In the genomic region with DNA sequence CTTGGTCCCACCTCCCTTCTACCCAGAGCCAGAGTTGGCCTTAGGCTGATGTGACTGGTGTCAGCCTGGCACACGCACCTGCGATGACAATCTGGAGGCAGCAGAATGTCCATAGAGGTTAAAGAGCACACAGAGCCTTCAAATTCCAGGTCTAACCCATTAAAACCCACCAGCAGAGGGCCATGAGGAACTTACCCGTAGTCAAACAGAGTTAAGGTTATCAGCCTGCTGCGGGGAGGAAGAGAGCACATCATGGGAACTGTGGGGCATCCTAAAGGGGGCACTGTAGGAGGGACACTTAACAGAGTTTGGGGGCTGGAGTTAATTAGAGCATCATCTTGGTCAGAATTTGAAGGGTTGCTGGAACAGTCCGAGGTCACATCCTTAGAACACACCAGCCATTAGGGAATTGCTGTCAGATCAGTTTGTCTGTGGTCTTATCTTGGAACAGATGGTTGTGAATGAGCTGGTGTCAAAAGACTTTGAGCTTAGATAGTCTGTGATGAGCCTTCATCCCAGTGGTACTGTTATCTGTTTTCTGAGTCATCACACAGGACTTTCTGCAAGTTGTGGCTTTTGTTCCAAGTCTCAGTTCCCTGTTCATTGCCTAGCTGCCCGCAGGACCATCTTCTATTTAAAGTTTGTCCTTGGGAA, we compare ENCODE assay signal across 13 cellular contexts.
DNase-seq lines count a peak whose midpoint lies in the region; ATAC-seq, FAIRE-seq and TF ChIP-seq lines count a peak whose summit lies in the region.
"Had no signal": no experiment of that assay in that cellular context is flagged by ENCODE, and none has a peak within 500 bp of the region (broad histone marks: within the 10 kb centered on the region; RNA-seq: fewer than 3 reads in every experiment).

No MANE protein-coding gene starts in this region.

- no peak overlapping the region for H3K4me3 ChIP-seq in ascending aorta
- H3K4me3 ChIP-seq in mesodermal cell (ENCODE audit: extremely low read depth, insufficient read depth, low read length, poor library complexity, severe bottlenecking): no peak overlapping the region
- H3K4me3 ChIP-seq: colonic mucosa had no signal

- no peak for ATAC-seq in HG02588 (IDR thresholded peaks at IDR 0.05; ENCODE audit: unreplicated experiment)
- no peak for ATAC-seq in GM18909 (IDR thresholded peaks at IDR 0.05; ENCODE audit: poor library complexity, unreplicated experiment)
- ATAC-seq: activated T-cell treated with anti-CD3 and anti-CD28 coated beads, Interleukin-2, amount 50 U/mL, for 72 hours had no signal

- H3K27ac ChIP-seq in ascending aorta (peak overlapping the region; percentile 50 to 81), mesodermal cell (ENCODE audit: low read depth, low read length, severe bottlenecking) (peak overlapping the region; percentile 65)
- H3K27ac ChIP-seq: colonic mucosa had no signal

- WGBS in mesodermal cell (ENCODE audit: insufficient coverage in 2 of 2), 2 experiments: 53 to 82% methylated on average over 3 to 5 of the region's 6 CpGs

- intact Hi-C loops in ascending aorta (cut with DNase I): loop anchor here (10.0 kb wide), 1 partner anchor 234 kb away; a partner anchor contains a TSS

- TF ChIP-seq CTCF in ascending aorta (IDR thresholded peaks at IDR 0.05): no peak

- peaks cover 9 to 23% of the 10 kb centered on the region in 2 donors for H3K4me1 ChIP-seq in ascending aorta
- peaks cover 47% of the 10 kb centered on the region for H3K4me1 ChIP-seq in mesodermal cell (ENCODE audit: control insufficient read depth, insufficient read depth, low read length, poor library complexity, severe bottlenecking)
- H3K4me1 ChIP-seq: colonic mucosa had no signal

- no peak for FAIRE-seq in frontal cortex (lab: Jason Lieb, UNC)

- DNase-seq in ELF-1 (ENCODE audit: low read depth, low spot score) (peak; percentile 75), HUDEP-2 (lab: John Stamatoyannopoulos, UW; ENCODE audit: unreplicated experiment in 76 of 76) (peak in 51 of 76 experiments; percentile 3 to 80 (median 43)), ascending aorta (ENCODE audit: low spot score in 2 of 2) (no peak), NCI-H187 (lab: John Stamatoyannopoulos, UW) (no peak), frontal cortex (ENCODE audit: low spot score in 2 of 2) (no peak)
- DNase-seq: activated T-cell treated with anti-CD3 and anti-CD28 coated beads, Interleukin-2, amount 50 U/mL, for 72 hours; colonic mucosa; hippocampal formation; NCI-H345; T1000 had no signal

- H3K36me3 ChIP-seq in ascending aorta: no peaks in the 10 kb centered on the region
- H3K36me3 ChIP-seq in mesodermal cell (ENCODE audit: control insufficient read depth, insufficient read depth, low read length): no peaks in the 10 kb centered on the region
- H3K36me3 ChIP-seq: colonic mucosa had no signal

- H3K9me3 ChIP-seq in ascending aorta (no peaks in the 10 kb centered on the region), mesodermal cell (ENCODE audit: control insufficient read depth, low read length) (no peaks in the 10 kb centered on the region)
- H3K9me3 ChIP-seq: colonic mucosa had no signal

- no peaks in the 10 kb centered on the region for H3K27me3 ChIP-seq in ascending aorta
- H3K27me3 ChIP-seq: colonic mucosa had no signal

Comparison
In these comparisons a context has a peak if more than half of its experiments do, and no peak if none do; other contexts are left out.
1. DNase-seq: peak in ELF-1 (single experiment) and HUDEP-2 (51 of 76); none in ascending aorta (0 of 2), NCI-H187 (0 of 2) and frontal cortex (0 of 2).